In genomic region chr20:1764136-1765033, GRCh38 we compare ENCODE assay signal across 8 cellular contexts.
DNase-seq lines count a peak whose midpoint lies in the region; ATAC-seq and TF ChIP-seq lines count a peak whose summit lies in the region.

No MANE protein-coding gene starts in this region.

- no peak overlapping the region for H2AK5ac ChIP-seq in neuronal stem cell (ENCODE audit: low read depth, low read length)

- no TSS peak for BruUV-seq in Panc1 (replicated peaks; lab: Mats Ljungman, UMichigan)

- no peak overlapping the region for H3K14ac ChIP-seq in neuronal stem cell (ENCODE audit: low read length)

- no peaks in the 10 kb centered on the region for H3K36me3 Mint-ChIP-seq in CD8-positive, alpha-beta T cell

- DNase-seq in CD8-positive, alpha-beta T cell, result peak; percentile 30 to 73 (median 56)
- peak; percentile 77 for DNase-seq in Panc1 (ENCODE audit: low read depth, low spot score)
- DNase-seq in activated T-cell treated with anti-CD3 and anti-CD28 coated beads, Interleukin-2, amount 50 U/mL, for 48 hours, result peak; percentile 72 to 75
- peak; percentile 96 for DNase-seq in fibroblast of the aortic adventitia (ENCODE audit: low read depth)
- peak; percentile 60 for DNase-seq in neuronal stem cell (ENCODE audit: low spot score)
- DNase-seq in stromal cell of bone marrow (ENCODE audit: low read depth), result peak; percentile 72

- peaks cover 2% of the 10 kb centered on the region for H3K27me3 Mint-ChIP-seq in CD8-positive, alpha-beta T cell (ENCODE audit: low read depth)

- H3K4me1 ChIP-seq in CD8-positive, alpha-beta T cell (ENCODE audit: insufficient read depth, low read length), result no peaks in the 10 kb centered on the region
- H3K4me1 ChIP-seq in KMS-11 (ENCODE audit: low read depth, poor library complexity, severe bottlenecking), result peaks cover 4% of the 10 kb centered on the region
- H3K4me1 ChIP-seq in Panc1 (ENCODE audit: control insufficient read depth, insufficient read depth, low read length), result peaks cover 3% of the 10 kb centered on the region; the same call in 1 of the 2 replicates
- H3K4me1 ChIP-seq in neuronal stem cell (ENCODE audit: control insufficient read depth in 2 of 2, insufficient read depth in 1 of 2, low read depth in 1 of 2, low read length in 2 of 2), result no peaks in the 10 kb centered on the region

- H4K8ac ChIP-seq in neuronal stem cell (ENCODE audit: low read depth, low read length), result no peak overlapping the region

- no peaks in the 10 kb centered on the region for H3K27me3 ChIP-seq in CD8-positive, alpha-beta T cell (ENCODE audit: insufficient read depth, low read length)
- H3K27me3 ChIP-seq in KMS-11 (ENCODE audit: insufficient read depth, low read depth) (no peaks in the 10 kb centered on the region), Panc1 (ENCODE audit: control insufficient read depth, insufficient read depth, low read length) (peaks cover 26% of the 10 kb centered on the region), neuronal stem cell (ENCODE audit: control insufficient read depth in 3 of 3, insufficient read depth in 3 of 3, low read depth in 1 of 3, low read length in 3 of 3) (peaks cover 0 to 8% (median 0%) of the 10 kb centered on the region in 3 experiments)

- no peaks in the 10 kb centered on the region for H3K4me1 Mint-ChIP-seq in CD8-positive, alpha-beta T cell (ENCODE audit: low read depth)

- H3K4me3 Mint-ChIP-seq in CD8-positive, alpha-beta T cell, result no peak overlapping the region

- no peaks in the 10 kb centered on the region for H4K20me1 ChIP-seq in KMS-11 (ENCODE audit: insufficient read depth)

- no peaks in the 10 kb centered on the region for H3K36me3 ChIP-seq in CD8-positive, alpha-beta T cell (ENCODE audit: insufficient read depth, low read length)
- H3K36me3 ChIP-seq in KMS-11 (ENCODE audit: insufficient read depth) (no peaks in the 10 kb centered on the region), Panc1 (ENCODE audit: control insufficient read depth, insufficient read depth, low read length) (no peaks in the 10 kb centered on the region), neuronal stem cell (replicated peaks in 1 of 2; ENCODE audit: control insufficient read depth in 2 of 2, insufficient read depth in 2 of 2, low read length in 2 of 2) (no peaks in the 10 kb centered on the region)

- H3K9me3 ChIP-seq in CD8-positive, alpha-beta T cell (ENCODE audit: low read length), result no peaks in the 10 kb centered on the region
- no peaks in the 10 kb centered on the region for H3K9me3 ChIP-seq in Panc1 (ENCODE audit: control insufficient read depth, insufficient read depth, low read depth, low read length)
- no peaks in the 10 kb centered on the region for H3K9me3 ChIP-seq in neuronal stem cell (replicated peaks in 1 of 2; ENCODE audit: control insufficient read depth in 2 of 2, insufficient read depth in 1 of 2, low read depth in 1 of 2, low read length in 2 of 2)

- H3K9ac ChIP-seq in KMS-11 (no peak overlapping the region), neuronal stem cell (ENCODE audit: low read depth, low read length, poor library complexity) (no peak overlapping the region)

- peak; percentile 75 for ATAC-seq in CD8-positive, alpha-beta T cell
- ATAC-seq in GM19467 (IDR thresholded peaks at IDR 0.05; ENCODE audit: unreplicated experiment) (peak; percentile 71), Panc1 (peak; percentile 98)

- H2BK120ac ChIP-seq in neuronal stem cell (ENCODE audit: low read depth, low read length), result no peak overlapping the region

- POLR2A ChIA-PET in CD8-positive, alpha-beta T cell (lab: Charles Lee), result interaction anchor here (1.3 kb wide), 1 partner anchor 208 kb away, joined by 3 read pairs; no protein-coding TSS in a partner anchor
- POLR2A ChIA-PET in Panc1 (lab: Charles Lee), result interaction anchor here (0.6 kb wide), 1 partner anchor 104 kb away, joined by 12 read pairs; no protein-coding TSS in a partner anchor

- no peak overlapping the region for H2BK15ac ChIP-seq in neuronal stem cell (ENCODE audit: low read length)

- H2AFZ ChIP-seq in KMS-11 (ENCODE audit: low read depth) (no peak overlapping the region), neuronal stem cell (ENCODE audit: low read length) (no peak overlapping the region)

- in situ Hi-C loops in Panc1 (cut with HindIII; ENCODE audit: low pct_unique_long_range_greater_than_20kb, low sequenced_read_pairs), result no loop called here

- intact Hi-C loops in CD8-positive, alpha-beta T cell (cut with DNase I, micrococcal nuclease), result loop anchor here in 1 of 2 experiments (1.0 to 2.0 kb wide), 2 partner anchors 13 to 408 kb away; no protein-coding TSS in a partner anchor
- intact Hi-C loops in Panc1 (cut with micrococcal nuclease; ENCODE audit: unreplicated experiment), result no loop called here

- no peak overlapping the region for H2BK5ac ChIP-seq in neuronal stem cell (ENCODE audit: low read length)

- peak; percentile 88 for TF ChIP-seq CTCF in CD8-positive, alpha-beta T cell (IDR thresholded peaks at IDR 0.05)
- TF ChIP-seq CTCF in KMS-11 (conservative IDR thresholded peaks at IDR 0.05; ENCODE audit: low read depth, low read length) (peak; percentile 66), Panc1 (IDR thresholded peaks at IDR 0.05) (peak; percentile 94), fibroblast of the aortic adventitia (IDR thresholded peaks at IDR 0.05; ENCODE audit: insufficient read depth, low read length) (peak; percentile 86)

- H3K79me1 ChIP-seq in neuronal stem cell (ENCODE audit: low read depth, low read length), result no peaks in the 10 kb centered on the region

- H3K4me3 ChIP-seq in CD8-positive, alpha-beta T cell (ENCODE audit: low read depth, low read length), result no peak overlapping the region
- H3K4me3 ChIP-seq in KMS-11 (IDR thresholded peaks at IDR 0.05; ENCODE audit: insufficient read depth, low read depth, low read length) (no peak overlapping the region), Panc1 (ENCODE audit: low read depth in 2 of 2, low read length in 2 of 2) (no peak overlapping the region), fibroblast of the aortic adventitia (ENCODE audit: low read depth, low read length) (no peak overlapping the region), neuronal stem cell (ENCODE audit: low read length in 2 of 2) (no peak overlapping the region)

- H3K4me2 ChIP-seq in KMS-11 (no peak overlapping the region), neuronal stem cell (ENCODE audit: insufficient read depth, low read length, poor library complexity, severe bottlenecking) (no peak overlapping the region)

- H3K27ac ChIP-seq in CD8-positive, alpha-beta T cell (ENCODE audit: low read depth, low read length), result no peak overlapping the region
- H3K27ac ChIP-seq in KMS-11 (no peak overlapping the region), Panc1 (ENCODE audit: low read length) (no peak overlapping the region), neuronal stem cell (replicated peaks; ENCODE audit: low read length) (no peak overlapping the region)

- H3K23ac ChIP-seq in neuronal stem cell (ENCODE audit: low read depth, low read length, poor library complexity), result no peak overlapping the region

- no peak overlapping the region for H3K27ac Mint-ChIP-seq in CD8-positive, alpha-beta T cell

- no peak overlapping the region for H3K4ac ChIP-seq in neuronal stem cell (ENCODE audit: low read length)

- no CpG with 5 or more reads among the region's 15 CpGs for WGBS in neuronal stem cell (ENCODE audit: extremely low coverage in 2 of 2, insufficient read length in 2 of 2, insufficient replicate concordance in 1 of 2), 2 donors

- CTCF ChIA-PET in CD8-positive, alpha-beta T cell (lab: Charles Lee), result interaction anchor here (0.7 to 4.3 kb wide), 23 partner anchors 8 to 409 kb away, joined by 3 to 76 read pairs (median 4); partner anchors contain the start of genes NSFL1C and SIRPD
- CTCF ChIA-PET in Panc1 (lab: Charles Lee), result interaction anchor here (0.5 to 1.5 kb wide), 3 partner anchors 13 to 406 kb away, joined by 3 to 9 read pairs (median 4); no protein-coding TSS in a partner anchor

- no peaks in the 10 kb centered on the region for H3K9me3 Mint-ChIP-seq in CD8-positive, alpha-beta T cell

- no peak overlapping the region for H2BK12ac ChIP-seq in neuronal stem cell (ENCODE audit: low read length)

- no peak overlapping the region for H3K18ac ChIP-seq in neuronal stem cell (ENCODE audit: low read length)

- H4K91ac ChIP-seq in neuronal stem cell (ENCODE audit: low read depth, low read length, poor library complexity), result no peak overlapping the region

- H3K79me2 ChIP-seq in KMS-11 (ENCODE audit: insufficient read depth, low read depth), result no peaks in the 10 kb centered on the region
